ENCODE assay signal across 8 cellular contexts in the genomic region with DNA sequence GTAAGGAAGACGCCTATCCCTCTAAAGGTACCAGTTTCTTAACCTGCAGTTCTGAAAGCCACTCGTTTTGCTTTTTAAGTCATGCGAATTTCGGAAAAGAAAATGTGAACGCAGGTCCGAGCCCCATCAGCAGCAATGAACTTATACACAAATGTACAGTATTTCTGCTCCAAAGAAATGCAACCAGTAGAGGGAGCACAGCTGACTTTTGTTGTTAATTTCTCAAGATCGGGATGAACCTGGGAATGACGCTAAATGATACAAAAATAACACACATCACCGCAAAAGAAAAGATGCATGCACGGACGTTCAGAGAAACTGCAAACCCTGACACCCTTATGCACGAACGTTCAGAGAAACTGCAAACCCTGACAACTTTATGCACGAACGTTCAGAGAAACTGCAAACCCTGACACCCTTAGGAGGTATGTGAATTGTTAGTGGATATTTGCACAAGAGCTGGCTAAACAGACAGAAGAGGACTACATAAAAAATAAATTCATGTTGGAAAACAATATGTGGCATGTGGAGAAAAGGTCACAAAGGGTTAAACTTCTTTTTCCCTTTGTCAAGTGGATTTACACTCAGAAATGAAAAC. TPM values are rescaled to one million over a fixed set of nuclear protein-coding genes. Genes with fewer than 3 reads are reported as not detected.
A peak's percentile ranks its signal among the peaks of the same experiment; 100 is the strongest.
DNase-seq lines count a peak whose midpoint lies in the region; ATAC-seq and TF ChIP-seq lines count a peak whose summit lies in the region.

No MANE protein-coding gene starts in this region.

- peaks cover 23% of the 10 kb centered on the region for H3K27me3 Mint-ChIP-seq in activated CD4-positive, alpha-beta T cell treated with anti-CD3 and anti-CD28 coated beads, Interleukin-2, amount 10 ng/mL, durations not matched to agents 7 days and 5 days

- POLR2A ChIA-PET in activated CD4-positive, alpha-beta T cell treated with anti-CD3 and anti-CD28 coated beads, Interleukin-2, amount 10 ng/mL, durations not matched to agents 7 days and 5 days (lab: Charles Lee) = no interaction called here

- no peaks in the 10 kb centered on the region for H3K9me3 ChIP-seq in upper lobe of left lung

- H3K27ac Mint-ChIP-seq in activated CD4-positive, alpha-beta T cell treated with anti-CD3 and anti-CD28 coated beads, Interleukin-2, amount 10 ng/mL, durations not matched to agents 7 days and 5 days = no peak overlapping the region

- H3K9me3 Mint-ChIP-seq in activated CD4-positive, alpha-beta T cell treated with anti-CD3 and anti-CD28 coated beads, Interleukin-2, amount 10 ng/mL, durations not matched to agents 7 days and 5 days = peaks cover 15% of the 10 kb centered on the region

- peaks cover 4 to 14% (median 10%) of the 10 kb centered on the region in 4 donors for H3K4me1 ChIP-seq in upper lobe of left lung

- TF ChIP-seq CTCF in VCaP (conservative IDR thresholded peaks at IDR 0.05) (peak; percentile 95), coronary artery (IDR thresholded peaks at IDR 0.05) (no peak), upper lobe of left lung (IDR thresholded peaks at IDR 0.05) (peak in 2 of 6 experiments; percentile 27 to 34)

- peaks cover 16% of the 10 kb centered on the region for H3K36me3 Mint-ChIP-seq in activated CD4-positive, alpha-beta T cell treated with anti-CD3 and anti-CD28 coated beads, Interleukin-2, amount 10 ng/mL, durations not matched to agents 7 days and 5 days (ENCODE audit: low read depth)

- H3K27ac ChIP-seq in VCaP (peak overlapping the region; percentile 1; the same call in 1 of the 2 replicates), coronary artery (no peak overlapping the region), upper lobe of left lung (no peak overlapping the region)

- ATAC-seq in upper lobe of left lung (ENCODE audit: low FRiP score in 2 of 2) = no peak

- no peak overlapping the region for H3K4me3 ChIP-seq in coronary artery
- H3K4me3 ChIP-seq in upper lobe of left lung = no peak overlapping the region

- no peak for TF ChIP-seq POLR2A in upper lobe of left lung (IDR thresholded peaks at IDR 0.05)

- no peak overlapping the region for H3K4me3 Mint-ChIP-seq in activated CD4-positive, alpha-beta T cell treated with anti-CD3 and anti-CD28 coated beads, Interleukin-2, amount 10 ng/mL, durations not matched to agents 7 days and 5 days

- CTCF ChIA-PET in activated CD4-positive, alpha-beta T cell treated with anti-CD3 and anti-CD28 coated beads, Interleukin-2, amount 10 ng/mL, durations not matched to agents 7 days and 5 days (lab: Charles Lee) = interaction anchor here (1.9 kb wide), 1 partner anchor 233 kb away, joined by 4 read pairs; no protein-coding TSS in a partner anchor

- 44 to 59% methylated on average over 15 of the region's 15 CpGs for WGBS in upper lobe of left lung, 2 donors

- H3K27me3 ChIP-seq in upper lobe of left lung = peaks cover 0 to 4% (median 0%) of the 10 kb centered on the region in 4 donors

- H3K4me1 Mint-ChIP-seq in activated CD4-positive, alpha-beta T cell treated with anti-CD3 and anti-CD28 coated beads, Interleukin-2, amount 10 ng/mL, durations not matched to agents 7 days and 5 days = peaks cover 48% of the 10 kb centered on the region

- no peak for TF ChIP-seq EP300 in upper lobe of left lung (IDR thresholded peaks at IDR 0.05)

- H3K36me3 ChIP-seq in upper lobe of left lung = no peaks in the 10 kb centered on the region

- DNase-seq in Ammon's horn (ENCODE audit: low spot score) = peak; percentile 64
- peak; percentile 31 for DNase-seq in HT1080 (ENCODE audit: low read depth)
- DNase-seq in kidney tubule cell (ENCODE audit: low spot score) = peak; percentile 35
- no peak for DNase-seq in coronary artery (ENCODE audit: low spot score)
- DNase-seq in upper lobe of left lung = no peak
- DNase-seq in CD1c-positive myeloid dendritic cell (ENCODE audit: extremely low spot score) = no peak
- no peak for DNase-seq in activated CD4-positive, alpha-beta T cell treated with anti-CD3 and anti-CD28 coated beads, Interleukin-2, amount 10 ng/mL, durations not matched to agents 7 days and 5 days

RNA-seq across cellular contexts. Expression of gene TIAM1, which starts 3.5 kb away (rescaled TPM):
- total RNA-seq in HT1080 (2014; rRNA removed; shearing (Covaris generic)) = 1.3 and 3.5 TPM in 2 replicates
- 6.1 and 7.2 TPM in 2 replicates for polyA plus RNA-seq in HT1080 (2015; cell fraction: cytosol; rRNA removed)
- polyA plus RNA-seq in HT1080 (2015; cell fraction: nucleus; rRNA removed) = 16.9 and 17.0 TPM in 2 replicates
- total RNA-seq in upper lobe of left lung = 10 to 100 TPM; 13.4 to 32.1 (median 19.5) TPM
- 10 to 100 TPM; 55.7 to 59.1 TPM for total RNA-seq in activated CD4-positive, alpha-beta T cell treated with anti-CD3 and anti-CD28 coated beads, Interleukin-2, amount 10 ng/mL, durations not matched to agents 7 days and 5 days

Comparison
In these comparisons a context has a peak if more than half of its experiments do, and no peak if none do; other contexts are left out.
1. DNase-seq: peak in Ammon's horn (single experiment), HT1080 (single experiment) and kidney tubule cell (single experiment); none in coronary artery (single experiment), upper lobe of left lung (0 of 2), CD1c-positive myeloid dendritic cell (single experiment) and activated CD4-positive, alpha-beta T cell treated with anti-CD3 and anti-CD28 coated beads, Interleukin-2, amount 10 ng/mL, durations not matched to agents 7 days and 5 days (single experiment).